23 cellular contexts compared by ENCODE assay signal in genomic region chr1:26070808-26071342, GRCh38. TPM values are rescaled to one million over a fixed set of nuclear protein-coding genes. Genes with fewer than 3 reads are reported as not detected.
"Had no signal": no experiment of that assay in that cellular context is flagged by ENCODE, and none has a peak within 500 bp of the region (broad histone marks: within the 10 kb centered on the region; RNA-seq: fewer than 3 reads in every experiment).

No MANE protein-coding gene starts in this region.

- DNase-seq: IMR-90, Kasumi-1, NCI-H1048, NCI-H1105, NCI-H1417, NCI-H1436 treated with DMSO at 0.1 percent for 48 hours, NCI-H1694, NCI-H187 treated with DMSO at 0.1 percent for 48 hours, NCI-H2029 treated with DMSO at 0.1 percent for 48 hours, NCI-H2171 treated with DMSO at 0.1 percent for 48 hours, NCI-H345, NCI-H446 treated with DMSO at 0.1 percent for 48 hours, NCI-H510A treated with DMSO at 0.1 percent for 48 hours, NCI-H526, RPMI8226, SHP77, SK-N-SH, SW 1271, T-cell had no signal

- ATAC-seq: T-cell had no signal

- H3K9me3 ChIP-seq: SK-N-SH had no signal

- H3K27ac ChIP-seq: KMS-11 had no signal

RNA-seq across cellular contexts. Expression of gene TRIM63, which starts 3.4 kb away (rescaled TPM):
- total RNA-seq: IMR-90, MCF 10A, T-cell had no signal
- polyA plus RNA-seq: IMR-90, SK-N-SH had no signal

RNA-seq across cellular contexts. Expression of gene SLC30A2, which starts 25.0 kb away (rescaled TPM):
- total RNA-seq: IMR-90, MCF 10A, SK-MEL-5 had no signal
- polyA plus RNA-seq: IMR-90, SK-N-SH had no signal

RNA-seq across cellular contexts. Expression of gene EXTL1, which starts 49.3 kb away (rescaled TPM):
- total RNA-seq: HT-29, MCF 10A had no signal
